In genomic region chr4:37827030-37827705, GRCh38 we compare ENCODE assay signal across 1 cellular context.
TF ChIP-seq lines count a peak whose summit lies in the region.

No MANE protein-coding gene starts in this region.

TF ChIP-seq in GM12878, 131 proteins besides CTCF, POLR2A, EP300 and RAD21 (continued from another document):
- TF ChIP-seq CEBPZ (IDR thresholded peaks at IDR 0.05; ENCODE audit: low read depth, low read length) (no peak), CBFB (IDR thresholded peaks at IDR 0.05; ENCODE audit: low read depth) (no peak), JUND (IDR thresholded peaks at IDR 0.05; ENCODE audit: low read depth, low read length) (0 out of 2 replicates have a peak, but pooled peaks have one; percentile 6)
